In the genomic region with DNA sequence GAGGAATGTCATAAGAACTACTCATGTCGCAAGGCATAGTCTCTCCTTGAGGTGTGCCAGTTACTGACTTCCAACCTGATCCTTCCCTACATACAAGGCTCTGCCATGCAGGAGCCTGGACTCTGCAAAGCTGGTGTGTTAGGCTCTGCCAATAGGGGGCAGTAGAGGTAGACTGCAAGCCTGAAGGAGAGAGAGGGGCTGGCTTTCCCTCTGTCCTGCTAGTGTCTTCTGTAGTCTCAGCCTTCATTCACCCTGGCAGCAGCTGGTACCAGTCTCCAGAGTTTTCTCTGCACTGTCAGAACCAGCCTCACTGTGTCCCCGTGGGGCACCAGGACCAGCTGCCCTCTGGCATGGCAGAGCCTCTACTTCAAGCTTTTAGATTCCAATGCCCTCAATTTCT, we compare ENCODE assay signal across 10 cellular contexts. TPM values are rescaled to one million over a fixed set of nuclear protein-coding genes. Genes with fewer than 3 reads are reported as not detected.
DNase-seq lines count a peak whose midpoint lies in the region; ATAC-seq, FAIRE-seq and TF ChIP-seq lines count a peak whose summit lies in the region.
"Had no signal": no experiment of that assay in that cellular context is flagged by ENCODE, and none has a peak within 500 bp of the region (broad histone marks: within the 10 kb centered on the region; RNA-seq: fewer than 3 reads in every experiment).

No MANE protein-coding gene starts in this region.

- H3K27me3 Mint-ChIP-seq in Caco-2 (ENCODE audit: insufficient read depth, unreplicated experiment) (no peaks in the 10 kb centered on the region), astrocyte (ENCODE audit: low read depth, unreplicated experiment) (peaks cover 10% of the 10 kb centered on the region)

- H2BK5ac ChIP-seq in mesenchymal stem cell (ENCODE audit: low read depth, low read length, poor library complexity, severe bottlenecking), result no peak overlapping the region

- H3K27ac Mint-ChIP-seq in Caco-2 (ENCODE audit: unreplicated experiment) (no peak overlapping the region), astrocyte (ENCODE audit: unreplicated experiment) (no peak overlapping the region)
- no peak overlapping the region for H3K27ac Mint-ChIP-seq in stimulated activated effector memory CD8-positive, alpha-beta T cell treated with anti-CD3 and anti-CD28 coated beads, Interleukin-12 subunit alpha, Interleukin-12 subunit beta, amount 100 ng/mL, for 72 hours
- H3K27ac Mint-ChIP-seq: activated naive CD8-positive, alpha-beta T cell treated with anti-CD3 and anti-CD28 coated beads, Interleukin-2, amount 10 ng/mL, durations not matched to agents 7 days and 5 days had no signal

- H3K18ac ChIP-seq in mesenchymal stem cell (ENCODE audit: low read depth in 1 of 2, low read length in 2 of 2), result peak overlapping the region in 1 of 2 experiments; percentile 21

- H4K91ac ChIP-seq in mesenchymal stem cell (ENCODE audit: low read length), result no peak overlapping the region

- no peak overlapping the region for H3K14ac ChIP-seq in mesenchymal stem cell (ENCODE audit: low read length in 2 of 2)

- intact Hi-C loops in Caco-2 (cut with micrococcal nuclease; ENCODE audit: unreplicated experiment), result no loop called here

- TF ChIP-seq CTCF in Caco-2 (IDR thresholded peaks at IDR 0.05; ENCODE audit: insufficient read depth in 1 of 2, low read depth in 1 of 2, low read length in 1 of 2, severe bottlenecking in 1 of 2, unreplicated experiment in 1 of 2), result peak; percentile 52 to 61
- TF ChIP-seq CTCF in astrocyte (IDR thresholded peaks at IDR 0.05; ENCODE audit: insufficient read depth, low read depth, low read length), result peak; percentile 36

- H2BK120ac ChIP-seq in mesenchymal stem cell (ENCODE audit: low read depth, low read length), result no peak overlapping the region

- DNase-seq in Caco-2 (peak in 1 of 2 experiments; percentile 43), astrocyte (ENCODE audit: low read depth) (no peak), mesenchymal stem cell (no peak)
- peak; percentile 66 for DNase-seq in Jurkat, Clone E6-1 (ENCODE audit: low read depth, low spot score)
- no peak for DNase-seq in stimulated activated effector memory CD8-positive, alpha-beta T cell treated with anti-CD3 and anti-CD28 coated beads, Interleukin-12 subunit alpha, Interleukin-12 subunit beta, amount 100 ng/mL, for 72 hours (ENCODE audit: low spot score in 2 of 2)
- DNase-seq: activated naive CD8-positive, alpha-beta T cell treated with anti-CD3 and anti-CD28 coated beads, Interleukin-2, amount 10 ng/mL, durations not matched to agents 7 days and 5 days; spleen had no signal

- H3K4me3 ChIP-seq in Caco-2 (ENCODE audit: low read depth, low read length) (no peak overlapping the region), astrocyte (ENCODE audit: insufficient read depth, low read depth, low read length) (no peak overlapping the region), mesenchymal stem cell (ENCODE audit: insufficient read depth in 1 of 2, low read depth in 1 of 2, low read length in 2 of 2) (no peak overlapping the region)
- H3K4me3 ChIP-seq in Jurkat, Clone E6-1 (ENCODE audit: low read length), result no peak overlapping the region
- H3K4me3 ChIP-seq: spleen had no signal

- H3K27me3 ChIP-seq in Caco-2 (replicated peaks; ENCODE audit: control insufficient read depth, insufficient read depth, low read length) (no peaks in the 10 kb centered on the region), astrocyte (ENCODE audit: insufficient read depth, low read length) (no peaks in the 10 kb centered on the region), mesenchymal stem cell (ENCODE audit: control insufficient read depth in 1 of 2, insufficient read depth in 1 of 2, low read length in 2 of 2) (peaks cover 0 to 39% of the 10 kb centered on the region in 2 experiments)

- H3K9me3 Mint-ChIP-seq in Caco-2 (ENCODE audit: unreplicated experiment) (no peaks in the 10 kb centered on the region), astrocyte (ENCODE audit: unreplicated experiment) (no peaks in the 10 kb centered on the region)
- no peaks in the 10 kb centered on the region for H3K9me3 Mint-ChIP-seq in stimulated activated effector memory CD8-positive, alpha-beta T cell treated with anti-CD3 and anti-CD28 coated beads, Interleukin-12 subunit alpha, Interleukin-12 subunit beta, amount 100 ng/mL, for 72 hours

- POLR2A ChIA-PET in Caco-2 (lab: Charles Lee), result no interaction called here

- ATAC-seq in HG03039 (IDR thresholded peaks at IDR 0.05; ENCODE audit: unreplicated experiment), result no peak
- no peak for ATAC-seq in stimulated activated effector memory CD8-positive, alpha-beta T cell treated with anti-CD3 and anti-CD28 coated beads, Interleukin-12 subunit alpha, Interleukin-12 subunit beta, amount 100 ng/mL, for 72 hours
- no peak for ATAC-seq in GM18519 (IDR thresholded peaks at IDR 0.05; ENCODE audit: low FRiP score, unreplicated experiment)
- ATAC-seq in GM19452 (IDR thresholded peaks at IDR 0.05; ENCODE audit: unreplicated experiment), result no peak

- no peaks in the 10 kb centered on the region for H4K20me1 ChIP-seq in astrocyte (ENCODE audit: insufficient read depth, low read length)

- H3K23ac ChIP-seq in mesenchymal stem cell (ENCODE audit: low read length in 2 of 2), result no peak overlapping the region

- H4K8ac ChIP-seq in mesenchymal stem cell (ENCODE audit: low read length), result no peak overlapping the region

- H3K4me2 ChIP-seq in astrocyte (ENCODE audit: low read length) (no peak overlapping the region), mesenchymal stem cell (ENCODE audit: low read length, poor library complexity, severe bottlenecking) (no peak overlapping the region)

- no TSS peak for BruUV-seq in Caco-2 (replicated peaks; lab: Mats Ljungman, UMichigan)

- WGBS in mesenchymal stem cell, result 26% methylated on average over 2 of the region's 2 CpGs

- H3K79me1 ChIP-seq in mesenchymal stem cell (replicated peaks; ENCODE audit: low read length, poor library complexity, severe bottlenecking), result peaks cover 1% of the 10 kb centered on the region

- H3K9me3 ChIP-seq in Caco-2, result no peaks in the 10 kb centered on the region
- H3K9me3 ChIP-seq in astrocyte (ENCODE audit: insufficient read depth, low read depth, low read length), result no peaks in the 10 kb centered on the region
- no peaks in the 10 kb centered on the region for H3K9me3 ChIP-seq in mesenchymal stem cell (ENCODE audit: control insufficient read depth, low read length)

- H2BK12ac ChIP-seq in mesenchymal stem cell (ENCODE audit: low read length in 2 of 2), result no peak overlapping the region

- H3K4me1 Mint-ChIP-seq in Caco-2 (ENCODE audit: low read depth, unreplicated experiment) (no peaks in the 10 kb centered on the region), astrocyte (ENCODE audit: low read depth, unreplicated experiment) (no peaks in the 10 kb centered on the region)
- no peaks in the 10 kb centered on the region for H3K4me1 Mint-ChIP-seq in stimulated activated effector memory CD8-positive, alpha-beta T cell treated with anti-CD3 and anti-CD28 coated beads, Interleukin-12 subunit alpha, Interleukin-12 subunit beta, amount 100 ng/mL, for 72 hours

- no peaks in the 10 kb centered on the region for H3K36me3 ChIP-seq in Caco-2 (ENCODE audit: control insufficient read depth, insufficient read depth, low read length)
- no peaks in the 10 kb centered on the region for H3K36me3 ChIP-seq in astrocyte (ENCODE audit: insufficient read depth, low read length)
- no peaks in the 10 kb centered on the region for H3K36me3 ChIP-seq in mesenchymal stem cell (ENCODE audit: control insufficient read depth in 1 of 2, insufficient read depth in 2 of 2, low read depth in 1 of 2, low read length in 2 of 2)
- H3K36me3 ChIP-seq: spleen had no signal

- H3K27ac ChIP-seq in astrocyte (ENCODE audit: low read depth, low read length) (no peak overlapping the region), mesenchymal stem cell (ENCODE audit: low read length, poor library complexity, severe bottlenecking) (no peak overlapping the region)
- H3K27ac ChIP-seq: spleen had no signal

- no peak overlapping the region for H3K4me3 Mint-ChIP-seq in Caco-2 (ENCODE audit: unreplicated experiment)
- H3K4me3 Mint-ChIP-seq in astrocyte (ENCODE audit: unreplicated experiment), result no peak overlapping the region
- H3K4me3 Mint-ChIP-seq in stimulated activated effector memory CD8-positive, alpha-beta T cell treated with anti-CD3 and anti-CD28 coated beads, Interleukin-12 subunit alpha, Interleukin-12 subunit beta, amount 100 ng/mL, for 72 hours, result no peak overlapping the region
- H3K4me3 Mint-ChIP-seq: activated naive CD8-positive, alpha-beta T cell treated with anti-CD3 and anti-CD28 coated beads, Interleukin-2, amount 10 ng/mL, durations not matched to agents 7 days and 5 days had no signal

- H3K4ac ChIP-seq in mesenchymal stem cell (ENCODE audit: low read depth in 1 of 2, low read length in 2 of 2), result no peak overlapping the region

- no peak overlapping the region for H3K9ac ChIP-seq in astrocyte (ENCODE audit: low read length)
- H3K9ac ChIP-seq in mesenchymal stem cell (ENCODE audit: low read length), result no peak overlapping the region

- no peak for FAIRE-seq in astrocyte (lab: Jason Lieb, UNC)

- no peak overlapping the region for H2BK15ac ChIP-seq in mesenchymal stem cell (ENCODE audit: low read depth, poor library complexity, severe bottlenecking)

- H2AK5ac ChIP-seq in mesenchymal stem cell (ENCODE audit: low read length, severe bottlenecking), result peak overlapping the region; percentile 73

- H3K4me1 ChIP-seq in Caco-2, result peaks cover 6% of the 10 kb centered on the region; the same call in 1 of the 2 replicates
- H3K4me1 ChIP-seq in astrocyte (ENCODE audit: insufficient read depth, low read length), result no peaks in the 10 kb centered on the region
- H3K4me1 ChIP-seq in mesenchymal stem cell (ENCODE audit: control insufficient read depth, insufficient read depth, low read depth, low read length), result peaks cover 2% of the 10 kb centered on the region
- H3K4me1 ChIP-seq: spleen had no signal

- CTCF ChIA-PET in Caco-2 (lab: Charles Lee), result no interaction called here

- no peaks in the 10 kb centered on the region for H3K79me2 ChIP-seq in astrocyte (ENCODE audit: insufficient read depth, low read length)

- H2AFZ ChIP-seq in astrocyte (ENCODE audit: low read depth, low read length), result no peak overlapping the region
- H2AFZ ChIP-seq in mesenchymal stem cell (ENCODE audit: low read depth, low read length), result no peak overlapping the region

- H3K36me3 Mint-ChIP-seq in Caco-2 (ENCODE audit: insufficient read depth, unreplicated experiment), result no peaks in the 10 kb centered on the region
- H3K36me3 Mint-ChIP-seq in astrocyte (ENCODE audit: low read depth, unreplicated experiment), result no peaks in the 10 kb centered on the region
- H3K36me3 Mint-ChIP-seq in stimulated activated effector memory CD8-positive, alpha-beta T cell treated with anti-CD3 and anti-CD28 coated beads, Interleukin-12 subunit alpha, Interleukin-12 subunit beta, amount 100 ng/mL, for 72 hours, result no peaks in the 10 kb centered on the region
- H3K36me3 Mint-ChIP-seq: activated naive CD8-positive, alpha-beta T cell treated with anti-CD3 and anti-CD28 coated beads, Interleukin-2, amount 10 ng/mL, durations not matched to agents 7 days and 5 days had no signal

RNA-seq across cellular contexts. Expression of a gene that starts 14.5 kb away (rescaled TPM):
- total RNA-seq in Caco-2 (2022), result not detected in 2 replicates
- polyA plus RNA-seq in Jurkat, Clone E6-1 (2012; ENCODE audit: insufficient read depth, insufficient read length), result 4.6 TPM
- total RNA-seq in astrocyte, result 5.5 and 6.0 TPM in 2 replicates
- polyA plus RNA-seq in mesenchymal stem cell (2013, experiment 1 of 2), result 0.98 TPM
- 1.1 TPM for polyA plus RNA-seq in mesenchymal stem cell (2013, experiment 2 of 2)
